ENCODE assay signal across 14 cellular contexts in genomic region chr2:203649176-203649814, GRCh38. TPM values are rescaled to one million over a fixed set of nuclear protein-coding genes. Genes with fewer than 3 reads are reported as not detected.
A peak's percentile ranks its signal among the peaks of the same experiment; 100 is the strongest.
DNase-seq lines count a peak whose midpoint lies in the region; ATAC-seq and TF ChIP-seq lines count a peak whose summit lies in the region.
"Had no signal": no experiment of that assay in that cellular context is flagged by ENCODE, and none has a peak within 500 bp of the region (broad histone marks: within the 10 kb centered on the region; RNA-seq: fewer than 3 reads in every experiment).

No MANE protein-coding gene starts in this region.

- H3K36me3 Mint-ChIP-seq in nephron (ENCODE audit: low read depth) = no peaks in the 10 kb centered on the region

- H3K36me3 ChIP-seq in heart left ventricle (no peaks in the 10 kb centered on the region), breast epithelium (no peaks in the 10 kb centered on the region), upper lobe of right lung (no peaks in the 10 kb centered on the region)

- H3K4me1 ChIP-seq in heart left ventricle (peaks cover 0 to 37% (median 23%) of the 10 kb centered on the region in 12 donors), breast epithelium (peaks cover 0 to 14% of the 10 kb centered on the region in 2 donors), upper lobe of right lung (peaks cover 45% of the 10 kb centered on the region)

- H3K4me3 Mint-ChIP-seq in nephron = no peak overlapping the region
- H3K4me3 Mint-ChIP-seq: activated CD4-positive, alpha-beta memory T cell treated with anti-CD3 and anti-CD28 coated beads, Interleukin-2, amount 10 ng/mL, durations not matched to agents 7 days and 5 days had no signal

- H3K27me3 Mint-ChIP-seq in nephron (ENCODE audit: low read depth) = no peaks in the 10 kb centered on the region
- H3K27me3 Mint-ChIP-seq: activated CD4-positive, alpha-beta memory T cell treated with anti-CD3 and anti-CD28 coated beads, Interleukin-2, amount 10 ng/mL, durations not matched to agents 7 days and 5 days had no signal

- 87 to 91% (median 91%) methylated on average over 4 of the region's 4 CpGs for WGBS in heart left ventricle, 4 donors
- 57 to 58% methylated on average over 4 of the region's 4 CpGs for WGBS in lower leg skin, 2 donors

- intact Hi-C loops in heart left ventricle (cut with DNase I) = no loop called here
- intact Hi-C loops in left ventricle myocardium superior (cut with micrococcal nuclease) = no loop called here
- intact Hi-C loops in breast epithelium (cut with DNase I; ENCODE audit: low total_unique reads) = no loop called here
- intact Hi-C loops in upper lobe of right lung (cut with DNase I) = no loop called here
- intact Hi-C loops in lower leg skin (cut with DNase I; ENCODE audit: low total_unique reads) = no loop called here

- H3K27ac ChIP-seq in heart left ventricle = peak overlapping the region; percentile 10 to 75 (median 54)
- H3K27ac ChIP-seq in breast epithelium = peak overlapping the region; percentile 89 to 90
- H3K27ac ChIP-seq in upper lobe of right lung = peak overlapping the region; percentile 53

- H3K4me1 Mint-ChIP-seq in nephron = peaks cover 33% of the 10 kb centered on the region

- TF ChIP-seq CTCF in heart left ventricle (IDR thresholded peaks at IDR 0.05) = no peak
- no peak for TF ChIP-seq CTCF in breast epithelium (IDR thresholded peaks at IDR 0.05)
- no peak for TF ChIP-seq CTCF in nephron (IDR thresholded peaks at IDR 0.05; ENCODE audit: unreplicated experiment in 3 of 3)
- no peak for TF ChIP-seq CTCF in upper lobe of right lung (IDR thresholded peaks at IDR 0.05)
- TF ChIP-seq CTCF in lower leg skin (IDR thresholded peaks at IDR 0.05) = no peak

- H3K27me3 ChIP-seq in heart left ventricle = no peaks in the 10 kb centered on the region
- H3K27me3 ChIP-seq in breast epithelium = no peaks in the 10 kb centered on the region
- H3K27me3 ChIP-seq in upper lobe of right lung = no peaks in the 10 kb centered on the region

- no peak for TF ChIP-seq POLR2A in heart left ventricle (IDR thresholded peaks at IDR 0.05)
- TF ChIP-seq POLR2A in breast epithelium (IDR thresholded peaks at IDR 0.05) = no peak
- no peak for TF ChIP-seq POLR2A in lower leg skin (IDR thresholded peaks at IDR 0.05)

- H3K9me3 ChIP-seq in heart left ventricle = no peaks in the 10 kb centered on the region
- H3K9me3 ChIP-seq in breast epithelium = no peaks in the 10 kb centered on the region
- H3K9me3 ChIP-seq in upper lobe of right lung = no peaks in the 10 kb centered on the region

- no peak overlapping the region for H3K4me3 ChIP-seq in heart left ventricle
- H3K4me3 ChIP-seq in breast epithelium = peak overlapping the region in 1 of 3 donors; percentile 39
- no peak overlapping the region for H3K4me3 ChIP-seq in upper lobe of right lung
- no peak overlapping the region for H3K4me3 ChIP-seq in lower leg skin (ENCODE audit: low read depth, poor library complexity, severe bottlenecking)

- DNase-seq in heart left ventricle = no peak
- DNase-seq in left ventricle myocardium superior = no peak
- no peak for DNase-seq in breast epithelium (ENCODE audit: low spot score in 2 of 2)
- no peak for DNase-seq in upper lobe of right lung
- DNase-seq in lower leg skin (ENCODE audit: low spot score in 2 of 2) = no peak
- DNase-seq in cerebellar nuclear complex (lab: John Stamatoyannopoulos, UW) = no peak
- DNase-seq in stimulated activated CD4-positive, alpha-beta T cell treated with anti-CD3 and anti-CD28 coated beads, Interleukin-2, amount 100 ng/mL, for 24 hours = no peak
- DNase-seq: activated CD4-positive, alpha-beta memory T cell treated with anti-CD3 and anti-CD28 coated beads, Interleukin-2, amount 10 ng/mL, durations not matched to agents 7 days and 5 days; activated effector memory CD4-positive, alpha-beta T cell treated with anti-CD3 and anti-CD28 coated beads, Interleukin-2, amount 50 U/mL, for 16 hours; T-helper 9 cell had no signal

- no peaks in the 10 kb centered on the region for H3K9me3 Mint-ChIP-seq in nephron
- H3K9me3 Mint-ChIP-seq: activated CD4-positive, alpha-beta memory T cell treated with anti-CD3 and anti-CD28 coated beads, Interleukin-2, amount 10 ng/mL, durations not matched to agents 7 days and 5 days had no signal

- peak overlapping the region in 2 of 3 experiments; percentile 63 to 78 for H3K27ac Mint-ChIP-seq in nephron
- H3K27ac Mint-ChIP-seq: activated CD4-positive, alpha-beta memory T cell treated with anti-CD3 and anti-CD28 coated beads, Interleukin-2, amount 10 ng/mL, durations not matched to agents 7 days and 5 days had no signal

- ATAC-seq in heart left ventricle = no peak
- no peak for ATAC-seq in left ventricle myocardium superior
- ATAC-seq in upper lobe of right lung = no peak
- ATAC-seq: Panc1 had no signal

RNA-seq across cellular contexts. Expression of gene CD28, which starts 57.1 kb away (rescaled TPM):
- total RNA-seq in heart left ventricle = 10 to 100 TPM in 1 of 9 donors, 1 to 10 TPM in 3, under 1 TPM in 5; 0.16 to 11.2 (median 0.83) TPM
- polyA plus RNA-seq in heart left ventricle = under 1 TPM; 0.08 to 0.21 TPM
- total RNA-seq in left ventricle myocardium superior = 0.92 TPM
- total RNA-seq in breast epithelium = 1 to 10 TPM; 2.2 to 4.2 (median 2.9) TPM
- total RNA-seq in upper lobe of right lung = 2.5 TPM
- under 1 TPM; 0.08 to 0.45 (median 0.31) TPM for total RNA-seq in lower leg skin
- total RNA-seq: bronchial epithelial cell, M059J had no signal
